1 cellular context compared by ENCODE assay signal in genomic region chr5:83204651-83205050, GRCh38.
TF ChIP-seq lines count a peak whose summit lies in the region.

No MANE protein-coding gene starts in this region.

TF ChIP-seq in SK-N-SH treated with all-trans-retinoic acid at 6 μM for 48 hours, 23 proteins besides CTCF, POLR2A, EP300 and RAD21 (continued from another document):
- TF ChIP-seq TCF4 (CRISPR knock-in tag; IDR thresholded peaks at IDR 0.05; ENCODE audit: borderline replicate concordance) (no peak), OSR1 (CRISPR knock-in tag; IDR thresholded peaks at IDR 0.05) (no peak), BACH2 (CRISPR knock-in tag; IDR thresholded peaks at IDR 0.05; ENCODE audit: borderline replicate concordance) (no peak), TOX (CRISPR knock-in tag; IDR thresholded peaks at IDR 0.05; ENCODE audit: borderline replicate concordance) (no peak), PPARA (CRISPR knock-in tag; IDR thresholded peaks at IDR 0.05; ENCODE audit: borderline replicate concordance) (no peak), ZFP30 (CRISPR knock-in tag; IDR thresholded peaks at IDR 0.05) (no peak), ZFP3 (CRISPR knock-in tag; IDR thresholded peaks at IDR 0.05) (no peak), ESRRG (CRISPR knock-in tag; IDR thresholded peaks at IDR 0.05) (no peak)
- TF ChIP-seq, protein P1, sequence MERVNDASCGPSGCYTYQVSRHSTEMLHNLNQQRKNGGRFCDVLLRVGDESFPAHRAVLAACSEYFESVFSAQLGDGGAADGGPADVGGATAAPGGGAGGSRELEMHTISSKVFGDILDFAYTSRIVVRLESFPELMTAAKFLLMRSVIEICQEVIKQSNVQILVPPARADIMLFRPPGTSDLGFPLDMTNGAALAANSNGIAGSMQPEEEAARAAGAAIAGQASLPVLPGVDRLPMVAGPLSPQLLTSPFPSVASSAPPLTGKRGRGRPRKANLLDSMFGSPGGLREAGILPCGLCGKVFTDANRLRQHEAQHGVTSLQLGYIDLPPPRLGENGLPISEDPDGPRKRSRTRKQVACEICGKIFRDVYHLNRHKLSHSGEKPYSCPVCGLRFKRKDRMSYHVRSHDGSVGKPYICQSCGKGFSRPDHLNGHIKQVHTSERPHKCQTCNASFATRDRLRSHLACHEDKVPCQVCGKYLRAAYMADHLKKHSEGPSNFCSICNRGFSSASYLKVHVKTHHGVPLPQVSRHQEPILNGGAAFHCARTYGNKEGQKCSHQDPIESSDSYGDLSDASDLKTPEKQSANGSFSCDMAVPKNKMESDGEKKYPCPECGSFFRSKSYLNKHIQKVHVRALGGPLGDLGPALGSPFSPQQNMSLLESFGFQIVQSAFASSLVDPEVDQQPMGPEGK (CRISPR knock-in tag; IDR thresholded peaks at IDR 0.05; ENCODE audit: borderline replicate concordance) = no peak
